Comparison of ENCODE assay signal across 2 cellular contexts in the genomic region with DNA sequence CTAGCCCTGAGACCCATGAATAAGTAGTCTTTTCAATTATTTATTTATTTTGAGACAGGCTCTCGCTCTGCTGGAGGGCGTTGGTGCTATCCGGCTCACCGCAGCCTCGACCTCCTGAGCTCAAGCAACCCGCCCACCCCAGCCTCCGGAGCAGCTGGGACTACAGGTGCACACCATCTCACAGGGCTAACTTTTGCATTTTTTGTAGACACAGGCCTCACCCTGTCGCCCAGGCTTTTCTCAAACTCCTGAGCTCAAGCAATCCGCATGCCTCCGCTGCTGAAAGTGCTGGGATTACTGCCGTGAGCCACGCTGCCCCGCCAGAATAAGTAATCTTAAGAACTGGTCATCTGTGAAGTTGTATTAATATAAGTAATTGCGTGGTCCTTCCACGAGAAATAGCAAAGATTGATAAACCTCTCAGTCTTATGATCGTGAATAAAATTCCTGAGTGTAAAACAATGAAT.
TF ChIP-seq lines count a peak whose summit lies in the region.

No MANE protein-coding gene starts in this region.

TF ChIP-seq in HEK293, 187 proteins besides CTCF, POLR2A, EP300 and RAD21 (continued from another document):
- TF ChIP-seq, protein P1, sequence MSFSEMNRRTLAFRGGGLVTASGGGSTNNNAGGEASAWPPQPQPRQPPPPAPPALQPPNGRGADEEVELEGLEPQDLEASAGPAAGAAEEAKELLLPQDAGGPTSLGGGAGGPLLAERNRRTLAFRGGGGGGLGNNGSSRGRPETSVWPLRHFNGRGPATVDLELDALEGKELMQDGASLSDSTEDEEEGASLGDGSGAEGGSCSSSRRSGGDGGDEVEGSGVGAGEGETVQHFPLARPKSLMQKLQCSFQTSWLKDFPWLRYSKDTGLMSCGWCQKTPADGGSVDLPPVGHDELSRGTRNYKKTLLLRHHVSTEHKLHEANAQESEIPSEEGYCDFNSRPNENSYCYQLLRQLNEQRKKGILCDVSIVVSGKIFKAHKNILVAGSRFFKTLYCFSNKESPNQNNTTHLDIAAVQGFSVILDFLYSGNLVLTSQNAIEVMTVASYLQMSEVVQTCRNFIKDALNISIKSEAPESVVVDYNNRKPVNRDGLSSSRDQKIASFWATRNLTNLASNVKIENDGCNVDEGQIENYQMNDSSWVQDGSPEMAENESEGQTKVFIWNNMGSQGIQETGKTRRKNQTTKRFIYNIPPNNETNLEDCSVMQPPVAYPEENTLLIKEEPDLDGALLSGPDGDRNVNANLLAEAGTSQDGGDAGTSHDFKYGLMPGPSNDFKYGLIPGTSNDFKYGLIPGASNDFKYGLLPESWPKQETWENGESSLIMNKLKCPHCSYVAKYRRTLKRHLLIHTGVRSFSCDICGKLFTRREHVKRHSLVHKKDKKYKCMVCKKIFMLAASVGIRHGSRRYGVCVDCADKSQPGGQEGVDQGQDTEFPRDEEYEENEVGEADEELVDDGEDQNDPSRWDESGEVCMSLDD (tag by site-specific recombination; IDR thresholded peaks at IDR 0.05): no peak
- no peak for TF ChIP-seq HOXC10 (CRISPR knock-in tag; IDR thresholded peaks at IDR 0.05)

TF ChIP-seq in WTC11, 78 proteins besides CTCF, POLR2A, EP300 and RAD21 (continued from another document):
- TF ChIP-seq, protein P2, sequence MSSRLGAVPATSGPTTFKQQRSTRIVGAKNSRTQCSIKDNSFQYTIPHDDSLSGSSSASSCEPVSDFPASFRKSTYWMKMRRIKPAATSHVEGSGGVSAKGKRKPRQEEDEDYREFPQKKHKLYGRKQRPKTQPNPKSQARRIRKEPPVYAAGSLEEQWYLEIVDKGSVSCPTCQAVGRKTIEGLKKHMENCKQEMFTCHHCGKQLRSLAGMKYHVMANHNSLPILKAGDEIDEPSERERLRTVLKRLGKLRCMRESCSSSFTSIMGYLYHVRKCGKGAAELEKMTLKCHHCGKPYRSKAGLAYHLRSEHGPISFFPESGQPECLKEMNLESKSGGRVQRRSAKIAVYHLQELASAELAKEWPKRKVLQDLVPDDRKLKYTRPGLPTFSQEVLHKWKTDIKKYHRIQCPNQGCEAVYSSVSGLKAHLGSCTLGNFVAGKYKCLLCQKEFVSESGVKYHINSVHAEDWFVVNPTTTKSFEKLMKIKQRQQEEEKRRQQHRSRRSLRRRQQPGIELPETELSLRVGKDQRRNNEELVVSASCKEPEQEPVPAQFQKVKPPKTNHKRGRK (CRISPR knock-in tag; IDR thresholded peaks at IDR 0.05; ENCODE audit: borderline replicate concordance): no peak
- TF ChIP-seq NR3C1 (CRISPR knock-in tag; conservative IDR thresholded peaks at IDR 0.05; ENCODE audit: low read depth) (no peak), OVOL2 (CRISPR knock-in tag; IDR thresholded peaks at IDR 0.05; ENCODE audit: borderline replicate concordance) (no peak)
- TF ChIP-seq, protein P3, sequence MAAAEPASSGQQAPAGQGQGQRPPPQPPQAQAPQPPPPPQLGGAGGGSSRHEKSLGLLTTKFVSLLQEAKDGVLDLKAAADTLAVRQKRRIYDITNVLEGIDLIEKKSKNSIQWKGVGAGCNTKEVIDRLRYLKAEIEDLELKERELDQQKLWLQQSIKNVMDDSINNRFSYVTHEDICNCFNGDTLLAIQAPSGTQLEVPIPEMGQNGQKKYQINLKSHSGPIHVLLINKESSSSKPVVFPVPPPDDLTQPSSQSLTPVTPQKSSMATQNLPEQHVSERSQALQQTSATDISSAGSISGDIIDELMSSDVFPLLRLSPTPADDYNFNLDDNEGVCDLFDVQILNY (CRISPR knock-in tag; IDR thresholded peaks at IDR 0.05): no peak
TF ChIP-seq in WTC11: peak in this region for 0.
